10 cellular contexts compared by ENCODE assay signal in the genomic region with DNA sequence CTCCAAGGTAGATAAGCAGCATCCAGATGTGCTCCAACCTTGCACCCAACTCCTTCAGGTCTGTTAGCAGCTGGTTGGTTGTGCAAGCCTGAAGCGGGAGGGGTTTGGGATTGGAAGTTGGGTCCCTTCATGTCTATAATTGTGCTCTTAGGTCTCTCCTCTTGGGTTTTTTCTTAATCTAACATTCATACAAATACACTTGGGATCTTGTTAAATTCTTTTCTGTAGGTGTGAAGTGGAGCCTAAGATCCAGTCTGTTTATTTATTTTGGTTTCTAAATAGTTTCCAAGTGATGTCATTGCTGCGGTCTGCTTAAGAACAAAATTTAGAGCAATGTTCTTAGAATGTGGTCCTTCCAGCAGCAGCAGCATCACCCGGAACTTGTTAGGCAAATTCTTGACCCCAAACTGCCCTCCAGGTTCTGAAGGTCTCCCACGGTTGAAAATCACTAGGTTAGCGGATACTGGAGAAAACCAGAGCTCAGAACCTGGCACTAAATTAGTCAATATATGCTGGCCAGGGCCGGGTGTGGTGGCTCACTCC. TPM values are rescaled to one million over a fixed set of nuclear protein-coding genes. Genes with fewer than 3 reads are reported as not detected.
A peak's percentile ranks its signal among the peaks of the same experiment; 100 is the strongest.
DNase-seq lines count a peak whose midpoint lies in the region; ATAC-seq and TF ChIP-seq lines count a peak whose summit lies in the region.
"Had no signal": no experiment of that assay in that cellular context is flagged by ENCODE, and none has a peak within 500 bp of the region (broad histone marks: within the 10 kb centered on the region; RNA-seq: fewer than 3 reads in every experiment).

No MANE protein-coding gene starts in this region.

- DNase-seq in EL: peak; percentile 86
- no peak for DNase-seq in Panc1 (ENCODE audit: low read depth, low spot score)
- peak; percentile 27 for DNase-seq in epithelial cell of proximal tubule (ENCODE audit: low read depth)
- DNase-seq in psoas muscle: no peak
- DNase-seq in activated CD4-positive, alpha-beta memory T cell treated with anti-CD3 and anti-CD28 coated beads for 36 hours: no peak
- DNase-seq in activated naive CD8-positive, alpha-beta T cell treated with anti-CD3 and anti-CD28 coated beads, Interleukin-2, amount 50 U/mL, for 24 hours: no peak
- no peak for DNase-seq in ecto neural progenitor cell (ENCODE audit: low spot score)
- DNase-seq: NCI-H2029 treated with DMSO at 0.1 percent for 48 hours had no signal

- H3K36me3 Mint-ChIP-seq in activated CD4-positive, alpha-beta memory T cell treated with anti-CD3 and anti-CD28 coated beads for 36 hours: peaks cover 30% of the 10 kb centered on the region
- H3K36me3 Mint-ChIP-seq in activated naive CD8-positive, alpha-beta T cell treated with anti-CD3 and anti-CD28 coated beads, Interleukin-2, amount 50 U/mL, for 24 hours (ENCODE audit: low read depth): peaks cover 29% of the 10 kb centered on the region

- 37 to 66% (median 44%) methylated on average over 6 of the region's 6 CpGs for WGBS in psoas muscle, 3 donors

- H3K4me1 ChIP-seq in Panc1 (ENCODE audit: control insufficient read depth, insufficient read depth, low read length) (peaks cover 35% of the 10 kb centered on the region), psoas muscle (peaks cover 11% of the 10 kb centered on the region)

- no TSS peak for BruUV-seq in Panc1 (replicated peaks; lab: Mats Ljungman, UMichigan)

- ATAC-seq in Panc1 (peak; percentile 16; the same call in 1 of the 2 replicates), psoas muscle (no peak), HG02678 (IDR thresholded peaks at IDR 0.05; ENCODE audit: unreplicated experiment) (no peak)
- ATAC-seq in activated naive CD8-positive, alpha-beta T cell treated with anti-CD3 and anti-CD28 coated beads, Interleukin-2, amount 50 U/mL, for 24 hours: no peak

- H3K27ac ChIP-seq in Panc1 (ENCODE audit: low read length): peak overlapping the region; percentile 26; the same call in 1 of the 2 replicates
- peak overlapping the region; percentile 55 for H3K27ac ChIP-seq in psoas muscle

- in situ Hi-C loops in Panc1 (cut with HindIII; ENCODE audit: low pct_unique_long_range_greater_than_20kb, low sequenced_read_pairs): no loop called here

- no peaks in the 10 kb centered on the region for H3K9me3 Mint-ChIP-seq in activated CD4-positive, alpha-beta memory T cell treated with anti-CD3 and anti-CD28 coated beads for 36 hours
- H3K9me3 Mint-ChIP-seq in activated naive CD8-positive, alpha-beta T cell treated with anti-CD3 and anti-CD28 coated beads, Interleukin-2, amount 50 U/mL, for 24 hours: no peaks in the 10 kb centered on the region
- H3K9me3 Mint-ChIP-seq: T-helper 2 cell treated with Interferon-gamma antibody and Interleukin-4, amounts not matched to agents 5 μg/mL and 100 μg/mL, for 36 hours had no signal

- H3K36me3 ChIP-seq in Panc1 (ENCODE audit: control insufficient read depth, insufficient read depth, low read length) (peaks cover 8% of the 10 kb centered on the region), psoas muscle (ENCODE audit: insufficient read depth in 1 of 2, low read depth in 1 of 2) (peaks cover 0 to 44% of the 10 kb centered on the region in 2 donors)

- H3K27me3 Mint-ChIP-seq in activated CD4-positive, alpha-beta memory T cell treated with anti-CD3 and anti-CD28 coated beads for 36 hours: peaks cover 8% of the 10 kb centered on the region
- peaks cover 12% of the 10 kb centered on the region for H3K27me3 Mint-ChIP-seq in activated naive CD8-positive, alpha-beta T cell treated with anti-CD3 and anti-CD28 coated beads, Interleukin-2, amount 50 U/mL, for 24 hours

- H3K4me3 ChIP-seq in Panc1 (ENCODE audit: low read depth in 2 of 2, low read length in 2 of 2): no peak overlapping the region
- no peak overlapping the region for H3K4me3 ChIP-seq in epithelial cell of proximal tubule (ENCODE audit: low read depth, low read length)
- H3K4me3 ChIP-seq in psoas muscle: no peak overlapping the region

- peaks cover 7% of the 10 kb centered on the region for H3K4me1 Mint-ChIP-seq in activated CD4-positive, alpha-beta memory T cell treated with anti-CD3 and anti-CD28 coated beads for 36 hours (ENCODE audit: low read depth)
- peaks cover 12% of the 10 kb centered on the region for H3K4me1 Mint-ChIP-seq in activated naive CD8-positive, alpha-beta T cell treated with anti-CD3 and anti-CD28 coated beads, Interleukin-2, amount 50 U/mL, for 24 hours

- no peak overlapping the region for H3K4me3 Mint-ChIP-seq in activated CD4-positive, alpha-beta memory T cell treated with anti-CD3 and anti-CD28 coated beads for 36 hours
- H3K4me3 Mint-ChIP-seq in activated naive CD8-positive, alpha-beta T cell treated with anti-CD3 and anti-CD28 coated beads, Interleukin-2, amount 50 U/mL, for 24 hours: no peak overlapping the region
- H3K4me3 Mint-ChIP-seq: T-helper 2 cell treated with Interferon-gamma antibody and Interleukin-4, amounts not matched to agents 5 μg/mL and 100 μg/mL, for 36 hours had no signal

- POLR2A ChIA-PET in Panc1 (lab: Charles Lee): no interaction called here
- POLR2A ChIA-PET in activated CD4-positive, alpha-beta memory T cell treated with anti-CD3 and anti-CD28 coated beads for 36 hours (lab: Charles Lee): interaction anchor here (0.7 kb wide), 1 partner anchor 141 kb away, joined by 3 read pairs; no protein-coding TSS in a partner anchor

- H3K27me3 ChIP-seq in Panc1 (ENCODE audit: control insufficient read depth, insufficient read depth, low read length): no peaks in the 10 kb centered on the region
- no peaks in the 10 kb centered on the region for H3K27me3 ChIP-seq in psoas muscle (ENCODE audit: insufficient read depth in 3 of 3, low read length in 2 of 3)

- H3K9me3 ChIP-seq in Panc1 (ENCODE audit: control insufficient read depth, insufficient read depth, low read depth, low read length): no peaks in the 10 kb centered on the region
- no peaks in the 10 kb centered on the region for H3K9me3 ChIP-seq in psoas muscle

- intact Hi-C loops in Panc1 (cut with micrococcal nuclease; ENCODE audit: unreplicated experiment) (no loop called here), psoas muscle (cut with DNase I) (no loop called here)
- intact Hi-C loops in activated CD4-positive, alpha-beta memory T cell treated with anti-CD3 and anti-CD28 coated beads for 36 hours (cut with micrococcal nuclease): loop anchor here (10.0 kb wide), 1 partner anchor 547 kb away; no protein-coding TSS in a partner anchor

- CTCF ChIA-PET in Panc1 (lab: Charles Lee): interaction anchor here (0.6 kb wide), 2 partner anchors 13 to 71 kb away, joined by 3 to 13 read pairs; no protein-coding TSS in a partner anchor
- CTCF ChIA-PET in activated CD4-positive, alpha-beta memory T cell treated with anti-CD3 and anti-CD28 coated beads for 36 hours (lab: Charles Lee): no interaction called here

- H3K27ac Mint-ChIP-seq in activated CD4-positive, alpha-beta memory T cell treated with anti-CD3 and anti-CD28 coated beads for 36 hours: no peak overlapping the region
- H3K27ac Mint-ChIP-seq in activated naive CD8-positive, alpha-beta T cell treated with anti-CD3 and anti-CD28 coated beads, Interleukin-2, amount 50 U/mL, for 24 hours: no peak overlapping the region
- H3K27ac Mint-ChIP-seq: T-helper 2 cell treated with Interferon-gamma antibody and Interleukin-4, amounts not matched to agents 5 μg/mL and 100 μg/mL, for 36 hours had no signal

- TF ChIP-seq CTCF in Panc1 (IDR thresholded peaks at IDR 0.05): no peak
- no peak for TF ChIP-seq CTCF in epithelial cell of proximal tubule (conservative IDR thresholded peaks at IDR 0.05; ENCODE audit: low read depth, low read length)
- no peak for TF ChIP-seq CTCF in psoas muscle (IDR thresholded peaks at IDR 0.05)

RNA-seq across cellular contexts. Expression of gene UBE2C, which starts 5.3 kb away (rescaled TPM):
- 173 TPM for total RNA-seq in Panc1 (2021; ENCODE audit: unreplicated experiment)
- polyA plus RNA-seq in Panc1 (2012; ENCODE audit: insufficient read length): 116 TPM
- 345 and 447 TPM in 2 replicates for total RNA-seq in epithelial cell of proximal tubule
- under 1 TPM; 0.32 to 0.42 (median 0.38) TPM for total RNA-seq in psoas muscle
- polyA plus RNA-seq in psoas muscle: under 1 TPM in 2 of 3 donors, not detected in 1; 0.35 to 0.40 TPM
- 100 to 1,000 TPM; 192 to 196 TPM for total RNA-seq in activated CD4-positive, alpha-beta memory T cell treated with anti-CD3 and anti-CD28 coated beads for 36 hours

RNA-seq across cellular contexts. Expression of gene TNNC2, which starts 9.4 kb away (rescaled TPM):
- total RNA-seq in Panc1 (2021; ENCODE audit: unreplicated experiment): 0.26 TPM
- 0.50 TPM for polyA plus RNA-seq in Panc1 (2012; ENCODE audit: insufficient read length)
- total RNA-seq in epithelial cell of proximal tubule: not detected in 2 replicates
- 1,000 to 10,000 TPM; 1,390 to 3,666 (median 2,654) TPM for total RNA-seq in psoas muscle
- polyA plus RNA-seq in psoas muscle: over 10,000 TPM in 1 of 3 donors, 1,000 to 10,000 TPM in 2; 2,508 to 10,677 (median 9,192) TPM
- total RNA-seq in activated CD4-positive, alpha-beta memory T cell treated with anti-CD3 and anti-CD28 coated beads for 36 hours: not detected

RNA-seq across cellular contexts. Expression of gene SNX21, which starts 15.9 kb away (rescaled TPM):
- total RNA-seq in Panc1 (2021; ENCODE audit: unreplicated experiment): 25.7 TPM
- polyA plus RNA-seq in Panc1 (2012; ENCODE audit: insufficient read length): 46.1 TPM
- 20.1 and 29.0 TPM in 2 replicates for total RNA-seq in epithelial cell of proximal tubule
- 10 to 100 TPM; 22.3 to 44.9 (median 31.6) TPM for total RNA-seq in psoas muscle
- polyA plus RNA-seq in psoas muscle: 10 to 100 TPM in 2 of 3 donors, 1 to 10 TPM in 1; 8.7 to 63.9 (median 21.2) TPM
- total RNA-seq in activated CD4-positive, alpha-beta memory T cell treated with anti-CD3 and anti-CD28 coated beads for 36 hours: 1 to 10 TPM; 1.8 to 2.2 TPM

RNA-seq across cellular contexts. Expression of gene DNTTIP1, which starts 26.0 kb away (rescaled TPM):
- 48.8 TPM for total RNA-seq in Panc1 (2021; ENCODE audit: unreplicated experiment)
- 92.5 TPM for polyA plus RNA-seq in Panc1 (2012; ENCODE audit: insufficient read length)
- 23.1 and 34.7 TPM in 2 replicates for total RNA-seq in epithelial cell of proximal tubule
- 10 to 100 TPM; 40.6 to 56.7 (median 44.9) TPM for total RNA-seq in psoas muscle
- 10 to 100 TPM; 28.3 to 56.8 (median 53.9) TPM for polyA plus RNA-seq in psoas muscle
- total RNA-seq in activated CD4-positive, alpha-beta memory T cell treated with anti-CD3 and anti-CD28 coated beads for 36 hours: 10 to 100 TPM; 24.9 to 27.0 TPM

RNA-seq across cellular contexts. Expression of gene WFDC3, which starts 26.0 kb away (rescaled TPM):
- total RNA-seq in Panc1 (2021; ENCODE audit: unreplicated experiment) (1.1 TPM), epithelial cell of proximal tubule (0.43 and 0.69 TPM in 2 replicates), psoas muscle (1 to 10 TPM in 1 of 4 donors, under 1 TPM in 2, not detected in 1; 0.64 to 1.2 (median 0.73) TPM)
- 0.67 TPM for polyA plus RNA-seq in Panc1 (2012; ENCODE audit: insufficient read length)
- under 1 TPM; 0.51 to 0.79 (median 0.61) TPM for polyA plus RNA-seq in psoas muscle
- total RNA-seq in activated CD4-positive, alpha-beta memory T cell treated with anti-CD3 and anti-CD28 coated beads for 36 hours: not detected

Comparison
In these comparisons a context has a peak if more than half of its experiments do, and no peak if none do; other contexts are left out.
1. DNase-seq: peak in EL (single experiment) and epithelial cell of proximal tubule (single experiment); none in Panc1 (single experiment), psoas muscle (0 of 2), activated CD4-positive, alpha-beta memory T cell treated with anti-CD3 and anti-CD28 coated beads for 36 hours (single experiment), activated naive CD8-positive, alpha-beta T cell treated with anti-CD3 and anti-CD28 coated beads, Interleukin-2, amount 50 U/mL, for 24 hours (single experiment) and ecto neural progenitor cell (single experiment).
2. RNA of gene UBE2C, which starts 5.3 kb away (total RNA-seq): 345 to 447 TPM in epithelial cell of proximal tubule, 192 to 196 TPM in activated CD4-positive, alpha-beta memory T cell treated with anti-CD3 and anti-CD28 coated beads for 36 hours and 173 TPM in Panc1 (single experiment); 0.32 to 0.42 TPM in psoas muscle; every median in the first group is over 100 times any median in the second.
3. RNA of gene TNNC2, which starts 9.4 kb away (total RNA-seq): 1,390 to 3,666 TPM in psoas muscle; 0.26 TPM in Panc1 (single experiment), not detected in activated CD4-positive, alpha-beta memory T cell treated with anti-CD3 and anti-CD28 coated beads for 36 hours and not detected in epithelial cell of proximal tubule; every median in the first group is over 1,000 times any median in the second.